ENCODE assay signal across 20 cellular contexts in genomic region chr12:123645851-123646250, GRCh38. TPM values are rescaled to one million over a fixed set of nuclear protein-coding genes. Genes with fewer than 3 reads are reported as not detected.
DNase-seq lines count a peak whose midpoint lies in the region; ATAC-seq and TF ChIP-seq lines count a peak whose summit lies in the region.
"Had no signal": no experiment of that assay in that cellular context is flagged by ENCODE, and none has a peak within 500 bp of the region (broad histone marks: within the 10 kb centered on the region; RNA-seq: fewer than 3 reads in every experiment).

No MANE protein-coding gene starts in this region.

- no peaks in the 10 kb centered on the region for H3K4me1 Mint-ChIP-seq in brain
- no peaks in the 10 kb centered on the region for H3K4me1 Mint-ChIP-seq in activated naive CD8-positive, alpha-beta T cell treated with anti-CD3 and anti-CD28 coated beads, Interleukin-2, amount 50 U/mL, for 24 hours

- no peaks in the 10 kb centered on the region for H3K27me3 ChIP-seq in A673 (replicated peaks; ENCODE audit: insufficient read depth, low read depth, low read length, poor library complexity)

- no peak for TF ChIP-seq CTCF in brain (conservative IDR thresholded peaks at IDR 0.05)
- no peak for TF ChIP-seq CTCF in A673 (conservative IDR thresholded peaks at IDR 0.05; ENCODE audit: low read depth, low read length)

- H3K27me3 Mint-ChIP-seq in brain = no peaks in the 10 kb centered on the region
- H3K27me3 Mint-ChIP-seq in activated naive CD8-positive, alpha-beta T cell treated with anti-CD3 and anti-CD28 coated beads, Interleukin-2, amount 50 U/mL, for 24 hours = no peaks in the 10 kb centered on the region
- H3K27me3 Mint-ChIP-seq: CD4-positive, alpha-beta T cell had no signal

- H3K4me3 Mint-ChIP-seq in brain = peak overlapping the region in 2 of 5 experiments; percentile 63 to 74
- no peak overlapping the region for H3K4me3 Mint-ChIP-seq in activated naive CD8-positive, alpha-beta T cell treated with anti-CD3 and anti-CD28 coated beads, Interleukin-2, amount 50 U/mL, for 24 hours
- H3K4me3 Mint-ChIP-seq: CD4-positive, alpha-beta T cell; HFFc6 had no signal

- peaks cover 35% of the 10 kb centered on the region for H3K36me3 Mint-ChIP-seq in brain
- H3K36me3 Mint-ChIP-seq in activated naive CD8-positive, alpha-beta T cell treated with anti-CD3 and anti-CD28 coated beads, Interleukin-2, amount 50 U/mL, for 24 hours (ENCODE audit: low read depth) = peaks cover 41% of the 10 kb centered on the region

- no TSS peak for BruUV-seq in A673 (replicated peaks; lab: Mats Ljungman, UMichigan)

- H3K9me3 Mint-ChIP-seq in brain = no peaks in the 10 kb centered on the region
- H3K9me3 Mint-ChIP-seq in activated naive CD8-positive, alpha-beta T cell treated with anti-CD3 and anti-CD28 coated beads, Interleukin-2, amount 50 U/mL, for 24 hours = no peaks in the 10 kb centered on the region
- H3K9me3 Mint-ChIP-seq: CD4-positive, alpha-beta T cell; HFFc6 had no signal

- H3K36me3 ChIP-seq in A673 (ENCODE audit: insufficient read depth, low read length, poor library complexity, severe bottlenecking) = peaks cover 41% of the 10 kb centered on the region

- ATAC-seq in activated naive CD8-positive, alpha-beta T cell treated with anti-CD3 and anti-CD28 coated beads, Interleukin-2, amount 50 U/mL, for 24 hours = no peak
- ATAC-seq in HG03039 (IDR thresholded peaks at IDR 0.05; ENCODE audit: unreplicated experiment) = no peak
- ATAC-seq in HG02970 (IDR thresholded peaks at IDR 0.05; ENCODE audit: low FRiP score, unreplicated experiment) = no peak
- ATAC-seq: A549, GM12878, HCT116 had no signal

- DNase-seq in Ammon's horn (ENCODE audit: low spot score) = peak; percentile 46
- DNase-seq in NCI-H1694 treated with DMSO at 0.1 percent for 48 hours (lab: John Stamatoyannopoulos, UW) = peak; percentile 34
- DNase-seq in inferior parietal cortex (ENCODE audit: extremely low spot score) = peak; percentile 50
- no peak for DNase-seq in activated naive CD8-positive, alpha-beta T cell treated with anti-CD3 and anti-CD28 coated beads, Interleukin-2, amount 50 U/mL, for 24 hours
- DNase-seq in A673 (ENCODE audit: low spot score) = no peak
- DNase-seq: Caco-2; CD4-positive, alpha-beta T cell; GF-D8; GOT3; H7; HFFc6 had no signal

- peak overlapping the region in 4 of 5 experiments; percentile 53 to 94 (median 90) for H3K27ac Mint-ChIP-seq in brain
- H3K27ac Mint-ChIP-seq in activated naive CD8-positive, alpha-beta T cell treated with anti-CD3 and anti-CD28 coated beads, Interleukin-2, amount 50 U/mL, for 24 hours = no peak overlapping the region
- H3K27ac Mint-ChIP-seq: CD4-positive, alpha-beta T cell; HFFc6 had no signal

- intact Hi-C loops in A673 (cut with micrococcal nuclease; ENCODE audit: unreplicated experiment) = no loop called here

- H3K4me1 ChIP-seq in A673 (ENCODE audit: insufficient read depth, low read length, poor library complexity, severe bottlenecking) = no peaks in the 10 kb centered on the region
- H3K4me1 ChIP-seq: A549, Caco-2 had no signal

- no peak overlapping the region for H3K4me3 ChIP-seq in A673 (ENCODE audit: low read depth, low read length, poor library complexity, severe bottlenecking)
- H3K4me3 ChIP-seq: A549, GM12878 had no signal

- H3K27ac ChIP-seq in A673 (ENCODE audit: low read depth, low read length, poor library complexity, severe bottlenecking) = no peak overlapping the region
- H3K27ac ChIP-seq: 22Rv1, A549, C4-2B, HL-60 had no signal

- POLR2A ChIA-PET in A673 (lab: Charles Lee; ENCODE audit: low non-redundant PET) = interaction anchor here (0.5 to 0.6 kb wide), 2 partner anchors 385 to 423 kb away, joined by 4 to 17 read pairs; no protein-coding TSS in a partner anchor

- CTCF ChIA-PET in A673 (lab: Charles Lee) = no interaction called here

- no peaks in the 10 kb centered on the region for H3K9me3 ChIP-seq in A673 (ENCODE audit: low read depth, low read length, poor library complexity, severe bottlenecking)
- H3K9me3 ChIP-seq: A549, Caco-2 had no signal

RNA-seq across cellular contexts. Expression of gene GTF2H3, which starts 12.2 kb away (rescaled TPM):
- polyA plus RNA-seq in brain (ENCODE audit: insufficient read depth, low read depth, low replicate concordance) = 14.1 TPM
- total RNA-seq in A673 (2021) = 44.9 and 45.9 TPM in 2 replicates

RNA-seq across cellular contexts. Expression of gene EIF2B1, which starts 12.4 kb away (rescaled TPM):
- 36.4 TPM for polyA plus RNA-seq in brain (ENCODE audit: insufficient read depth, low read depth, low replicate concordance)
- total RNA-seq in A673 (2021) = 62.0 and 68.3 TPM in 2 replicates

RNA-seq across cellular contexts. Expression of gene TCTN2, which starts 25.1 kb away (rescaled TPM):
- polyA plus RNA-seq in brain (ENCODE audit: insufficient read depth, low read depth, low replicate concordance) = 7.5 TPM
- 9.6 and 11.8 TPM in 2 replicates for total RNA-seq in A673 (2021)

RNA-seq across cellular contexts. Expression of gene DDX55, which starts 44.0 kb away (rescaled TPM):
- 6.9 TPM for polyA plus RNA-seq in brain (ENCODE audit: insufficient read depth, low read depth, low replicate concordance)
- total RNA-seq in A673 (2021) = 49.5 and 53.4 TPM in 2 replicates

Comparison
In these comparisons a context has a peak if more than half of its experiments do, and no peak if none do; other contexts are left out.
1. DNase-seq: peak in Ammon's horn (single experiment), NCI-H1694 treated with DMSO at 0.1 percent for 48 hours (single experiment) and inferior parietal cortex (single experiment); none in activated naive CD8-positive, alpha-beta T cell treated with anti-CD3 and anti-CD28 coated beads, Interleukin-2, amount 50 U/mL, for 24 hours (single experiment) and A673 (single experiment).